ENCODE assay signal across 8 cellular contexts in genomic region chr2:98148968-98149697, GRCh38.
DNase-seq lines count a peak whose midpoint lies in the region; ATAC-seq and TF ChIP-seq lines count a peak whose summit lies in the region.

No MANE protein-coding gene starts in this region.

- H3K27me3 Mint-ChIP-seq in Calu3 (ENCODE audit: unreplicated experiment): peaks cover 18% of the 10 kb centered on the region

- H3K9me3 Mint-ChIP-seq in Calu3 (ENCODE audit: low read depth, unreplicated experiment): no peaks in the 10 kb centered on the region

- intact Hi-C loops in Calu3 (cut with micrococcal nuclease; ENCODE audit: unreplicated experiment): no loop called here
- intact Hi-C loops in mucosa of descending colon (cut with DNase I, micrococcal nuclease): no loop called here

- H3K27ac ChIP-seq in cingulate gyrus (ENCODE audit: low read depth, low read length): peak overlapping the region; percentile 57

- H3K9me3 ChIP-seq in mucosa of descending colon: no peaks in the 10 kb centered on the region

- TF ChIP-seq POLR2A in GM18505 (IDR thresholded peaks at IDR 0.05; ENCODE audit: borderline replicate concordance, extremely low read depth, insufficient read depth, insufficient read length): no peak

- H3K27ac Mint-ChIP-seq in Calu3 (ENCODE audit: unreplicated experiment): no peak overlapping the region

- CTCF ChIA-PET in Calu3 (lab: Charles Lee): interaction anchor here (0.6 kb wide), 1 partner anchor 264 kb away, joined by 3 read pairs; no protein-coding TSS in a partner anchor

- no peaks in the 10 kb centered on the region for H3K36me3 Mint-ChIP-seq in Calu3 (ENCODE audit: insufficient read depth, unreplicated experiment)

- DNase-seq in Calu3 (peak; percentile 27), NCI-H748 treated with DMSO at 0.1 percent for 48 hours (lab: John Stamatoyannopoulos, UW) (peak; percentile 28), mucosa of descending colon (no peak)

- no peaks in the 10 kb centered on the region for H3K36me3 ChIP-seq in mucosa of descending colon (ENCODE audit: low read depth)

- ATAC-seq in mucosa of descending colon (peak; percentile 50), GM18873 (IDR thresholded peaks at IDR 0.05; ENCODE audit: low FRiP score, unreplicated experiment) (no peak), HG03378 (IDR thresholded peaks at IDR 0.05; ENCODE audit: unreplicated experiment) (no peak), GM21381 (IDR thresholded peaks at IDR 0.05; ENCODE audit: unreplicated experiment) (no peak), GM18505 (IDR thresholded peaks at IDR 0.05; ENCODE audit: unreplicated experiment) (no peak)

- H3K4me3 ChIP-seq in mucosa of descending colon: no peak overlapping the region

- H3K4me3 Mint-ChIP-seq in Calu3 (ENCODE audit: low read depth, unreplicated experiment): no peak overlapping the region

- no peaks in the 10 kb centered on the region for H3K4me1 ChIP-seq in mucosa of descending colon (ENCODE audit: low read depth)

- no peaks in the 10 kb centered on the region for H3K4me1 Mint-ChIP-seq in Calu3 (ENCODE audit: low read depth, unreplicated experiment)

- no peak for TF ChIP-seq CTCF in Calu3 (IDR thresholded peaks at IDR 0.05; ENCODE audit: unreplicated experiment)
- TF ChIP-seq CTCF in mucosa of descending colon (IDR thresholded peaks at IDR 0.05): no peak

- BruUV-seq in Calu3 (replicated peaks; lab: Mats Ljungman, UMichigan): no TSS peak

Comparison
In these comparisons a context has a peak if more than half of its experiments do, and no peak if none do; other contexts are left out.
1. DNase-seq: peak in Calu3 (single experiment) and NCI-H748 treated with DMSO at 0.1 percent for 48 hours (single experiment); none in mucosa of descending colon (0 of 3).